In genomic region chr3:116190095-116190494, GRCh38 we compare ENCODE assay signal across 36 cellular contexts.
"Had no signal": no experiment of that assay in that cellular context is flagged by ENCODE, and none has a peak within 500 bp of the region (broad histone marks: within the 10 kb centered on the region; RNA-seq: fewer than 3 reads in every experiment).

No MANE protein-coding gene starts in this region.

- ATAC-seq: activated CD4-positive, CD25-positive, alpha-beta regulatory T cell treated with anti-CD3 and anti-CD28 coated beads, Interleukin-2, amount 50 U/mL, for 24 hours; activated CD8-positive, alpha-beta memory T cell treated with anti-CD3 and anti-CD28 coated beads, Interleukin-2, amount 10 ng/mL, durations not matched to agents 7 days and 5 days; activated CD8-positive, alpha-beta T cell treated with anti-CD3 and anti-CD28 coated beads, Interleukin-2, amount 10 ng/mL, durations not matched to agents 7 days and 5 days; activated naive CD8-positive, alpha-beta T cell treated with anti-CD3 and anti-CD28 coated beads, Interleukin-2, amount 50 U/mL, for 24 hours; body of pancreas; gastroesophageal sphincter; heart right ventricle; T-helper 17 cell had no signal

- H3K9me3 ChIP-seq: adrenal gland, body of pancreas, esophagus muscularis mucosa, gastroesophageal sphincter had no signal

- H3K36me3 ChIP-seq: adrenal gland, esophagus muscularis mucosa, gastroesophageal sphincter, heart right ventricle, WERI-Rb-1 had no signal

- H3K27me3 Mint-ChIP-seq: activated B cell treated with CpG ODN at 0.5 μM for 24 hours; activated CD4-positive, alpha-beta memory T cell treated with anti-CD3 and anti-CD28 coated beads for 36 hours; activated CD8-positive, alpha-beta memory T cell treated with anti-CD3 and anti-CD28 coated beads, Interleukin-2, amount 10 ng/mL, durations not matched to agents 7 days and 5 days; activated naive CD8-positive, alpha-beta T cell treated with anti-CD3 and anti-CD28 coated beads for 36 hours; activated naive CD8-positive, alpha-beta T cell treated with anti-CD3 and anti-CD28 coated beads, Interleukin-2, amount 50 U/mL, for 24 hours; T-helper 17 cell had no signal

- H3K4me1 Mint-ChIP-seq: activated B cell treated with CpG ODN at 0.5 μM for 24 hours; activated CD8-positive, alpha-beta memory T cell treated with anti-CD3 and anti-CD28 coated beads, Interleukin-2, amount 10 ng/mL, durations not matched to agents 7 days and 5 days; activated naive CD4-positive, alpha-beta T cell treated with anti-CD3 and anti-CD28 coated beads, Interleukin-2, amount 50 U/mL, for 24 hours; activated naive CD8-positive, alpha-beta T cell treated with anti-CD3 and anti-CD28 coated beads for 36 hours; activated naive CD8-positive, alpha-beta T cell treated with anti-CD3 and anti-CD28 coated beads, Interleukin-2, amount 50 U/mL, for 24 hours; T-helper 17 cell had no signal

- H3K4me3 Mint-ChIP-seq: activated B cell treated with CpG ODN at 0.5 μM for 24 hours; activated CD4-positive, alpha-beta memory T cell treated with anti-CD3 and anti-CD28 coated beads for 36 hours; activated CD8-positive, alpha-beta memory T cell treated with anti-CD3 and anti-CD28 coated beads, Interleukin-2, amount 10 ng/mL, durations not matched to agents 7 days and 5 days; activated CD8-positive, alpha-beta T cell treated with anti-CD3 and anti-CD28 coated beads, Interleukin-2, amount 10 ng/mL, durations not matched to agents 7 days and 5 days; activated naive CD4-positive, alpha-beta T cell treated with anti-CD3 and anti-CD28 coated beads for 36 hours; activated naive CD4-positive, alpha-beta T cell treated with anti-CD3 and anti-CD28 coated beads, Interleukin-2, amount 50 U/mL, for 24 hours; activated naive CD8-positive, alpha-beta T cell treated with anti-CD3 and anti-CD28 coated beads for 36 hours; activated naive CD8-positive, alpha-beta T cell treated with anti-CD3 and anti-CD28 coated beads, Interleukin-2, amount 50 U/mL, for 24 hours; activated T-helper 1 cell treated with anti-CD3 and anti-CD28 coated beads, Interleukin-12 subunit alpha, Interleukin-12 subunit beta, Interleukin-2, Interleukin-4 antibody, amounts not matched to agents 30 ng/mL and 10 ng/mL and 1 ng/mL, durations not matched to agents 14 hours and 24 hours and 36 hours; T-helper 17 cell; T-helper 2 cell treated with Interferon-gamma antibody and Interleukin-4, amounts not matched to agents 5 μg/mL and 100 μg/mL, for 36 hours had no signal

- H3K36me3 Mint-ChIP-seq: activated CD4-positive, alpha-beta memory T cell treated with anti-CD3 and anti-CD28 coated beads for 36 hours; activated CD8-positive, alpha-beta memory T cell treated with anti-CD3 and anti-CD28 coated beads, Interleukin-2, amount 10 ng/mL, durations not matched to agents 7 days and 5 days; activated naive CD4-positive, alpha-beta T cell treated with anti-CD3 and anti-CD28 coated beads, Interleukin-2, amount 50 U/mL, for 24 hours; activated naive CD8-positive, alpha-beta T cell treated with anti-CD3 and anti-CD28 coated beads for 36 hours had no signal

- H3K9me3 Mint-ChIP-seq: activated B cell treated with CpG ODN at 0.5 μM for 24 hours had no signal

- FAIRE-seq: colon had no signal

- DNase-seq: activated B cell treated with CpG ODN at 0.5 μM for 24 hours; activated CD4-positive, alpha-beta memory T cell treated with anti-CD3 and anti-CD28 coated beads for 36 hours; activated CD4-positive, alpha-beta T cell treated with anti-CD3 and anti-CD28 coated beads for 48 hours; activated CD4-positive, alpha-beta T cell treated with anti-CD3 and anti-CD28 coated beads, Interleukin-2, amount 50 U/mL, for 1 hour; activated CD8-positive, alpha-beta memory T cell treated with anti-CD3 and anti-CD28 coated beads, Interleukin-2, amount 10 ng/mL, durations not matched to agents 7 days and 5 days; activated CD8-positive, alpha-beta memory T cell treated with anti-CD3 and anti-CD28 coated beads, Interleukin-2, amount 50 U/mL, for 4 hours; activated CD8-positive, alpha-beta T cell treated with anti-CD3 and anti-CD28 coated beads, Interleukin-2, amount 10 ng/mL, durations not matched to agents 7 days and 5 days; activated effector memory CD4-positive, alpha-beta T cell treated with anti-CD3 and anti-CD28 coated beads, Interleukin-2, amount 50 U/mL, for 16 hours; activated naive CD4-positive, alpha-beta T cell treated with anti-CD3 and anti-CD28 coated beads for 36 hours; activated naive CD8-positive, alpha-beta T cell treated with anti-CD3 and anti-CD28 coated beads for 36 hours; activated naive CD8-positive, alpha-beta T cell treated with anti-CD3 and anti-CD28 coated beads, Interleukin-2, amount 50 U/mL, for 24 hours; activated T-cell treated with anti-CD3 and anti-CD28 coated beads, Interleukin-2, amount 50 U/mL, for 1 hour; activated T-cell treated with anti-CD3 and anti-CD28 coated beads, Interleukin-2, amount 50 U/mL, for 48 hours; adrenal gland; amygdala; aorta; body of pancreas; caudate nucleus; cortex of kidney; dermis blood vessel endothelial cell; effector CD8-positive, alpha-beta T cell; erythroblast; foreskin melanocyte; heart right ventricle; T-helper 17 cell; T1000; WERI-Rb-1 had no signal

- H3K27ac ChIP-seq: adrenal gland, body of pancreas, esophagus muscularis mucosa, gastroesophageal sphincter, heart right ventricle, hepatocyte, WERI-Rb-1 had no signal

- H3K27ac Mint-ChIP-seq: activated B cell treated with CpG ODN at 0.5 μM for 24 hours; activated CD4-positive, alpha-beta memory T cell treated with anti-CD3 and anti-CD28 coated beads for 36 hours; activated CD8-positive, alpha-beta memory T cell treated with anti-CD3 and anti-CD28 coated beads, Interleukin-2, amount 10 ng/mL, durations not matched to agents 7 days and 5 days; activated CD8-positive, alpha-beta T cell treated with anti-CD3 and anti-CD28 coated beads, Interleukin-2, amount 10 ng/mL, durations not matched to agents 7 days and 5 days; activated naive CD4-positive, alpha-beta T cell treated with anti-CD3 and anti-CD28 coated beads for 36 hours; activated naive CD4-positive, alpha-beta T cell treated with anti-CD3 and anti-CD28 coated beads, Interleukin-2, amount 50 U/mL, for 24 hours; activated naive CD8-positive, alpha-beta T cell treated with anti-CD3 and anti-CD28 coated beads for 36 hours; activated naive CD8-positive, alpha-beta T cell treated with anti-CD3 and anti-CD28 coated beads, Interleukin-2, amount 50 U/mL, for 24 hours; activated T-helper 1 cell treated with anti-CD3 and anti-CD28 coated beads, Interleukin-12 subunit alpha, Interleukin-12 subunit beta, Interleukin-2, Interleukin-4 antibody, amounts not matched to agents 30 ng/mL and 10 ng/mL and 1 ng/mL, durations not matched to agents 14 hours and 24 hours and 36 hours; activated T-helper 2 cell treated with anti-CD3 and anti-CD28 coated beads, Interferon-gamma antibody, Interleukin-2, Interleukin-4, amounts not matched to agents 10 μg/mL and 5 μg/mL and 100 μg/mL, durations not matched to agents 14 hours and 24 hours and 36 hours; T-helper 17 cell; T-helper 2 cell treated with Interferon-gamma antibody and Interleukin-4, amounts not matched to agents 5 μg/mL and 100 μg/mL, for 36 hours had no signal

- H3K4me3 ChIP-seq: adrenal gland, body of pancreas, esophagus muscularis mucosa, gastroesophageal sphincter, heart right ventricle, hepatocyte had no signal
